In genomic region chr7:151634643-151635042, GRCh38 we compare ENCODE assay signal across 22 cellular contexts.
"Had no signal": no experiment of that assay in that cellular context is flagged by ENCODE, and none has a peak within 500 bp of the region (broad histone marks: within the 10 kb centered on the region; RNA-seq: fewer than 3 reads in every experiment).

No MANE protein-coding gene starts in this region.

- DNase-seq: colonic mucosa; dermis blood vessel endothelial cell; endodermal cell; heart left ventricle; hippocampal formation; left colon; left ventricle myocardium superior; mesendoderm; naive thymus-derived CD4-positive, alpha-beta T cell; nucleus accumbens; pancreas; right lobe of liver; stimulated activated CD4-positive, alpha-beta T cell treated with anti-CD3 and anti-CD28 coated beads, Interleukin-4, amount 100 ng/mL, for 1 hour; stimulated activated CD8-positive, alpha-beta memory T cell treated with anti-CD3 and anti-CD28 coated beads, Interleukin-4, amount 100 ng/mL, for 48 hours; stimulated activated naive CD8-positive, alpha-beta T cell treated with anti-CD3 and anti-CD28 coated beads, Interleukin-15, Interleukin-2, amounts not matched to agents 100 U/mL and 50 U/mL, for 24 hours; thyroid gland; upper lobe of left lung; uterus had no signal

- H3K27me3 Mint-ChIP-seq: naive thymus-derived CD4-positive, alpha-beta T cell had no signal

- H3K27me3 ChIP-seq: colonic mucosa, heart left ventricle, pancreas, right lobe of liver, suprapubic skin, thyroid gland, upper lobe of left lung, uterus had no signal

- H3K4me3 ChIP-seq: colonic mucosa, heart left ventricle, lung, pancreas, right lobe of liver, suprapubic skin, thyroid gland, upper lobe of left lung, uterus had no signal

- H3K36me3 ChIP-seq: colonic mucosa, heart left ventricle, pancreas, right lobe of liver, suprapubic skin, thyroid gland, upper lobe of left lung, uterus had no signal

- H3K9me3 Mint-ChIP-seq: stimulated activated effector memory CD8-positive, alpha-beta T cell treated with anti-CD3 and anti-CD28 coated beads, Interleukin-12 subunit alpha, Interleukin-12 subunit beta, amount 100 ng/mL, for 72 hours had no signal

- H3K9me3 ChIP-seq: colonic mucosa, pancreas, right lobe of liver, suprapubic skin, thyroid gland, upper lobe of left lung had no signal

- H3K4me1 ChIP-seq: uterus had no signal

- H3K27ac ChIP-seq: colonic mucosa, pancreas, right lobe of liver, suprapubic skin, thyroid gland, upper lobe of left lung, uterus had no signal

- H3K4me3 Mint-ChIP-seq: endodermal cell; naive thymus-derived CD4-positive, alpha-beta T cell; stimulated activated effector memory CD8-positive, alpha-beta T cell treated with anti-CD3 and anti-CD28 coated beads, Interleukin-12 subunit alpha, Interleukin-12 subunit beta, amount 100 ng/mL, for 72 hours had no signal

- H3K27ac Mint-ChIP-seq: endodermal cell; progenitor cell of endocrine pancreas; stimulated activated effector memory CD8-positive, alpha-beta T cell treated with anti-CD3 and anti-CD28 coated beads, Interleukin-12 subunit alpha, Interleukin-12 subunit beta, amount 100 ng/mL, for 72 hours had no signal

- ATAC-seq: heart left ventricle; left colon; left ventricle myocardium superior; naive thymus-derived CD4-positive, alpha-beta T cell; pancreas; right lobe of liver; stimulated activated effector memory CD8-positive, alpha-beta T cell treated with anti-CD3 and anti-CD28 coated beads, Interleukin-12 subunit alpha, Interleukin-12 subunit beta, amount 100 ng/mL, for 72 hours; stimulated activated naive CD8-positive, alpha-beta T cell treated with anti-CD3 and anti-CD28 coated beads, Interleukin-15, Interleukin-2, amounts not matched to agents 100 U/mL and 50 U/mL, for 24 hours had no signal

- H3K4me1 Mint-ChIP-seq: endodermal cell had no signal
